ENCODE assay signal across 17 cellular contexts in genomic region chr9:108257387-108257786, GRCh38.
A peak's percentile ranks its signal among the peaks of the same experiment; 100 is the strongest.
DNase-seq lines count a peak whose midpoint lies in the region; ATAC-seq, FAIRE-seq and TF ChIP-seq lines count a peak whose summit lies in the region.
"Had no signal": no experiment of that assay in that cellular context is flagged by ENCODE, and none has a peak within 500 bp of the region (broad histone marks: within the 10 kb centered on the region; RNA-seq: fewer than 3 reads in every experiment).

No MANE protein-coding gene starts in this region.

- H3K4me2 ChIP-seq in IMR-90 (ENCODE audit: low read depth, low read length) = no peak overlapping the region
- peak overlapping the region; percentile 14 for H3K4me2 ChIP-seq in keratinocyte (ENCODE audit: control insufficient read depth, extremely low read depth, insufficient read depth, low read depth, low read length)
- H3K4me2 ChIP-seq: BLaER1 had no signal

- intact Hi-C loops in IMR-90 (cut with micrococcal nuclease) = no loop called here

- ATAC-seq in IMR-90 (ENCODE audit: low read depth) (peak; percentile 66), HG02763 (IDR thresholded peaks at IDR 0.05; ENCODE audit: unreplicated experiment) (no peak), GM21825 (IDR thresholded peaks at IDR 0.05; ENCODE audit: unreplicated experiment) (no peak), upper lobe of left lung (ENCODE audit: low FRiP score in 2 of 2) (no peak)
- ATAC-seq: CD8-positive, alpha-beta T cell had no signal

- no peak overlapping the region for H3K23ac ChIP-seq in IMR-90 (ENCODE audit: low read depth, low read length)

- no peak for TF ChIP-seq CTCF in IMR-90 (conservative IDR thresholded peaks at IDR 0.05; ENCODE audit: low read depth, low read length)
- TF ChIP-seq CTCF in bronchial epithelial cell (IDR thresholded peaks at IDR 0.05; ENCODE audit: insufficient read depth, low read length, severe bottlenecking) = no peak
- TF ChIP-seq CTCF in keratinocyte (optimal IDR thresholded peaks at IDR 0.05 in 1 of 3, IDR thresholded peaks at IDR 0.05 in 1 of 3, conservative IDR thresholded peaks at IDR 0.05 in 1 of 3; ENCODE audit: extremely low read depth in 1 of 3, insufficient read depth in 2 of 3, low read length in 3 of 3) = no peak
- no peak for TF ChIP-seq CTCF in upper lobe of left lung (IDR thresholded peaks at IDR 0.05)

- H2AFZ ChIP-seq in IMR-90 (replicated peaks; ENCODE audit: low read length, poor library complexity) (no peak overlapping the region), keratinocyte (ENCODE audit: control insufficient read depth, low read length) (peak overlapping the region; percentile 83)

- H3K56ac ChIP-seq in IMR-90 (ENCODE audit: extremely low read depth, insufficient read depth, low read length) = no peak overlapping the region

- H3K4me1 ChIP-seq in IMR-90 (ENCODE audit: control insufficient read depth, insufficient read depth, low read length) (no peaks in the 10 kb centered on the region; the same call in 1 of the 2 replicates), keratinocyte (ENCODE audit: control insufficient read depth, extremely low read depth, insufficient read depth, low read length) (peaks cover 19% of the 10 kb centered on the region), upper lobe of left lung (no peaks in the 10 kb centered on the region)
- H3K4me1 ChIP-seq: BLaER1 had no signal

- TF ChIP-seq RAD21 in IMR-90 (IDR thresholded peaks at IDR 0.05; ENCODE audit: low read length) = no peak

- no peak overlapping the region for H4K8ac ChIP-seq in IMR-90 (ENCODE audit: low read depth in 2 of 2, low read length in 2 of 2)

- no peak overlapping the region; the same call in 1 of the 2 replicates for H4K5ac ChIP-seq in IMR-90 (ENCODE audit: low read depth, low read length)

- CTCF ChIA-PET in IMR-90 (lab: Yijun Ruan, JAX) = no interaction called here

- no CpG with 5 or more reads among the region's 5 CpGs for WGBS in IMR-90 (ENCODE audit: extremely low coverage in 2 of 2, insufficient read length in 1 of 2), 2 experiments
- WGBS in upper lobe of left lung, 2 donors = 46 to 53% methylated on average over 5 of the region's 5 CpGs

- H3K14ac ChIP-seq in IMR-90 (replicated peaks; ENCODE audit: low read depth, low read length) = no peak overlapping the region

- no peak overlapping the region for H4K91ac ChIP-seq in IMR-90 (ENCODE audit: insufficient read depth, low read depth, low read length)

- no peak overlapping the region for H2AK9ac ChIP-seq in IMR-90 (replicated peaks; ENCODE audit: low read depth, low read length, poor library complexity)

- H2BK5ac ChIP-seq in IMR-90 (ENCODE audit: low read depth, low read length, poor library complexity, severe bottlenecking) = no peak overlapping the region

- no peak overlapping the region for H3K4ac ChIP-seq in IMR-90 (ENCODE audit: low read depth, low read length)

- in situ Hi-C loops in IMR-90 (cut with MboI; ENCODE audit: low sequenced_read_pairs) = no loop called here

- TF ChIP-seq EP300 in upper lobe of left lung (IDR thresholded peaks at IDR 0.05) = no peak

- H3K27me3 ChIP-seq in IMR-90 (ENCODE audit: control insufficient read depth, insufficient read depth, low read length) = no peaks in the 10 kb centered on the region
- no peaks in the 10 kb centered on the region for H3K27me3 ChIP-seq in bronchial epithelial cell (ENCODE audit: control insufficient read depth, insufficient read depth, low read length)
- H3K27me3 ChIP-seq in keratinocyte (ENCODE audit: control insufficient read depth, extremely low read depth, insufficient read depth, low read length) = no peaks in the 10 kb centered on the region
- H3K27me3 ChIP-seq in upper lobe of left lung = no peaks in the 10 kb centered on the region
- H3K27me3 ChIP-seq: BLaER1 had no signal

- H3K9me3 ChIP-seq in IMR-90 (ENCODE audit: control insufficient read depth, insufficient read depth, low read length) = no peaks in the 10 kb centered on the region
- no peaks in the 10 kb centered on the region for H3K9me3 ChIP-seq in keratinocyte (ENCODE audit: control insufficient read depth, low read depth, low read length)
- H3K9me3 ChIP-seq in upper lobe of left lung = no peaks in the 10 kb centered on the region
- H3K9me3 ChIP-seq: BLaER1 had no signal

- H3K36me3 ChIP-seq in IMR-90 (ENCODE audit: control insufficient read depth, insufficient read depth, low read length) = no peaks in the 10 kb centered on the region
- no peaks in the 10 kb centered on the region for H3K36me3 ChIP-seq in bronchial epithelial cell (ENCODE audit: control insufficient read depth, insufficient read depth, low read length)
- no peaks in the 10 kb centered on the region for H3K36me3 ChIP-seq in keratinocyte (ENCODE audit: control insufficient read depth in 2 of 2, extremely low read depth in 1 of 2, insufficient read depth in 2 of 2, low read length in 2 of 2)
- no peaks in the 10 kb centered on the region for H3K36me3 ChIP-seq in upper lobe of left lung
- H3K36me3 ChIP-seq: BLaER1 had no signal

- H3K79me2 ChIP-seq in keratinocyte (ENCODE audit: control insufficient read depth, insufficient read depth, low read length) = no peaks in the 10 kb centered on the region

- H4K20me1 ChIP-seq in IMR-90 (ENCODE audit: insufficient read depth, low read length) (no peaks in the 10 kb centered on the region), keratinocyte (ENCODE audit: control insufficient read depth, extremely low read depth, insufficient read depth, low read length) (no peaks in the 10 kb centered on the region)
- H4K20me1 ChIP-seq: BLaER1 had no signal

- no TSS peak for BruUV-seq in IMR-90 (replicated peaks; lab: Mats Ljungman, UMichigan)

- POLR2A ChIA-PET in IMR-90 (lab: Charles Lee; ENCODE audit: unreplicated experiment) = no interaction called here

- no peak overlapping the region for H2BK15ac ChIP-seq in IMR-90 (ENCODE audit: low read depth, low read length)

- no peak overlapping the region for H2BK20ac ChIP-seq in IMR-90 (ENCODE audit: low read depth, low read length)

- H2BK120ac ChIP-seq in IMR-90 (ENCODE audit: low read depth, low read length) = no peak overlapping the region

- H3K18ac ChIP-seq in IMR-90 (ENCODE audit: low read depth, low read length) = no peak overlapping the region

- H2AK5ac ChIP-seq in IMR-90 (ENCODE audit: low read depth, low read length) = no peak overlapping the region

- peak; percentile 46 for DNase-seq in DMS53 (lab: John Stamatoyannopoulos, UW)
- no peak for DNase-seq in DMS53 treated with DMSO at 0.1 percent for 48 hours (lab: John Stamatoyannopoulos, UW; ENCODE audit: unreplicated experiment)
- no peak for DNase-seq in IMR-90
- DNase-seq in bronchial epithelial cell (ENCODE audit: low read depth) = peak; percentile 78
- no peak for DNase-seq in keratinocyte (ENCODE audit: low read depth, low spot score)
- DNase-seq in upper lobe of left lung = no peak
- DNase-seq: CD8-positive, alpha-beta T cell; NCI-H1105 treated with DMSO at 0.1 percent for 48 hours; NCI-H2029; NCI-H2171 treated with DMSO at 0.1 percent for 48 hours; NCI-H446 treated with DMSO at 0.1 percent for 48 hours; OCI-M1; SHP77 treated with DMSO at 0.1 percent for 48 hours had no signal

- no peaks in the 10 kb centered on the region for H3K79me1 ChIP-seq in IMR-90 (ENCODE audit: low read depth in 1 of 2, low read length in 2 of 2)

- TF ChIP-seq POLR2A in IMR-90 (IDR thresholded peaks at IDR 0.05; ENCODE audit: low read depth, low read length) (no peak), upper lobe of left lung (IDR thresholded peaks at IDR 0.05) (no peak)

- H3K9ac ChIP-seq in IMR-90 (ENCODE audit: low read depth, low read length) (no peak overlapping the region), keratinocyte (ENCODE audit: control insufficient read depth, extremely low read depth, insufficient read depth, low read length) (no peak overlapping the region)
- H3K9ac ChIP-seq: BLaER1 had no signal

- no peak overlapping the region for H3K4me3 ChIP-seq in IMR-90 (ENCODE audit: insufficient read depth, low read depth, low read length)
- H3K4me3 ChIP-seq in bronchial epithelial cell (ENCODE audit: low read depth, low read length) = no peak overlapping the region
- no peak overlapping the region for H3K4me3 ChIP-seq in keratinocyte (ENCODE audit: control insufficient read depth in 2 of 3, extremely low read depth in 1 of 3, insufficient read depth in 2 of 3, low read depth in 1 of 3, low read length in 3 of 3)
- no peak overlapping the region for H3K4me3 ChIP-seq in upper lobe of left lung
- H3K4me3 ChIP-seq: BLaER1 had no signal

- H3K27ac ChIP-seq in IMR-90 (ENCODE audit: insufficient read depth, low read length) (no peak overlapping the region), keratinocyte (ENCODE audit: control insufficient read depth, insufficient read depth, low read length) (no peak overlapping the region), upper lobe of left lung (no peak overlapping the region)
- H3K27ac ChIP-seq: 22Rv1, BLaER1 had no signal

- H3K9me1 ChIP-seq in IMR-90 (ENCODE audit: insufficient read depth, low read length) (no peaks in the 10 kb centered on the region), keratinocyte (ENCODE audit: control insufficient read depth, extremely low read depth, insufficient read depth, low read length) (no peaks in the 10 kb centered on the region)

- FAIRE-seq in bronchial epithelial cell (lab: Jason Lieb, UNC) (no peak), keratinocyte (lab: Jason Lieb, UNC) (peak; percentile 57)

- dilution Hi-C loops in IMR-90 (cut with HindIII; ENCODE audit: low sequenced_read_pairs, unreplicated experiment) = no loop called here
- dilution Hi-C loops in keratinocyte (cut with MboI; ENCODE audit: extremely low pct_ligation_motif_present, low sequenced_read_pairs) = no loop called here

TF ChIP-seq in IMR-90, 13 proteins besides CTCF, POLR2A, EP300 and RAD21 (continues in another document):
- no peak for TF ChIP-seq FOS (IDR thresholded peaks at IDR 0.05; ENCODE audit: low read depth, low read length)
- no peak for TF ChIP-seq CEBPB (IDR thresholded peaks at IDR 0.05; ENCODE audit: low read depth, low read length)
- no peak for TF ChIP-seq NFE2L2 (IDR thresholded peaks at IDR 0.05; ENCODE audit: low read depth, low read length)
- TF ChIP-seq MAFK (IDR thresholded peaks at IDR 0.05; ENCODE audit: low read depth, low read length) = no peak
- TF ChIP-seq SMC3 (IDR thresholded peaks at IDR 0.05; ENCODE audit: low read depth, low read length) = no peak
- no peak for TF ChIP-seq USF2 (IDR thresholded peaks at IDR 0.05; ENCODE audit: low read depth, low read length)
- no peak for TF ChIP-seq BHLHE40 (IDR thresholded peaks at IDR 0.05; ENCODE audit: low read depth, low read length)

Comparison
In these comparisons a context has a peak if more than half of its experiments do, and no peak if none do; other contexts are left out.
1. DNase-seq: peak in DMS53 (single experiment) and bronchial epithelial cell (single experiment); none in DMS53 treated with DMSO at 0.1 percent for 48 hours (single experiment), IMR-90 (single experiment), keratinocyte (single experiment) and upper lobe of left lung (0 of 2).